Comparison of ENCODE assay signal across 9 cellular contexts in the genomic region with DNA sequence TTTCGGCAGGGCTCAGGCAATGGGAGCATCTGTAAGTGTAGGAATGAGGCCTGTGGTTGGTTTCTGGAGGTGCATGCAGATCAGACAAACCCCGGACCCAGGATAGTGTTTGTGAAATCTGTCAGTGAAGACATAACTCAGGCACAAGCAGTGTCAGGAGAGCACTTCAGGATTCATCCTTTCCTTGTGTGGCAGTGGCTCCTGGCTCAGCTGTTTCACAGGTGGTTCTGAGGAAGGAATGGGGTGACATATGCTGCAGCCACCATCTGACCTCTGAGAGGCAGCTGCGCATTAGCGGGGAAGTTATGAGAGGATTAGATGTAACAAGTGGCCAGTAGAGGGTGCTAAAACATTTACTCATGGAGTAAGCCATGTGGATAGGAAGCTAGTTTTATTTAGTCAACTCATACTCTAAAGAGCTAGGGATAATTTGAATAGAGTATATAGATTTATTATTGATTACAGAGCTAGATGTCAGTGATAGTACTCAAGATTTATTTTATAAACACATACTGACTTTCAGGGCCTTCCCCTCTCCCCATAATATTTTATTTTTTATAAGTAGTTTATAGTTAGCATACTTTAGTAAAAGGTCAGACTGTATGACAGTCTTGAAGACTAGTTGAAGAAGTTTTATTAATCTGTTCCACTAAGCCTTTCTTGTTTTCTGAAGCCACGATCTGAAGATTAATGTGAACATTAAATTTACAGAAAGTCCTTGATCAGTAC. TPM values are rescaled to one million over a fixed set of nuclear protein-coding genes. Genes with fewer than 3 reads are reported as not detected.
DNase-seq lines count a peak whose midpoint lies in the region; ATAC-seq and TF ChIP-seq lines count a peak whose summit lies in the region.
"Had no signal": no experiment of that assay in that cellular context is flagged by ENCODE, and none has a peak within 500 bp of the region (broad histone marks: within the 10 kb centered on the region; RNA-seq: fewer than 3 reads in every experiment).

No MANE protein-coding gene starts in this region.

- no peak overlapping the region for H3K4me3 Mint-ChIP-seq in CD4-positive, CD25-positive, alpha-beta regulatory T cell
- no peak overlapping the region for H3K4me3 Mint-ChIP-seq in chondrocyte (ENCODE audit: unreplicated experiment)
- no peak overlapping the region for H3K4me3 Mint-ChIP-seq in stimulated activated memory B cell treated with anti-CD40 and anti-IgM and Interleukin-4, amounts not matched to agents 10 μg/mL and 1 μg/mL and 100 μg/mL, for 72 hours
- H3K4me3 Mint-ChIP-seq: T-helper 1 cell treated with Interleukin-12 subunit alpha and Interleukin-12 subunit beta and Interleukin-4 antibody, amounts not matched to agents 30 μg/mL and 1 μg/mL, for 36 hours had no signal

- H3K36me3 Mint-ChIP-seq in CD4-positive, CD25-positive, alpha-beta regulatory T cell = peaks cover 54% of the 10 kb centered on the region
- H3K36me3 Mint-ChIP-seq in chondrocyte (ENCODE audit: low read depth) = peaks cover 8% of the 10 kb centered on the region
- H3K36me3 Mint-ChIP-seq in stimulated activated memory B cell treated with anti-CD40 and anti-IgM and Interleukin-4, amounts not matched to agents 10 μg/mL and 1 μg/mL and 100 μg/mL, for 72 hours = peaks cover 75% of the 10 kb centered on the region

- no peaks in the 10 kb centered on the region for H3K27me3 Mint-ChIP-seq in CD4-positive, CD25-positive, alpha-beta regulatory T cell
- no peaks in the 10 kb centered on the region for H3K27me3 Mint-ChIP-seq in chondrocyte (ENCODE audit: low read depth)
- H3K27me3 Mint-ChIP-seq in stimulated activated memory B cell treated with anti-CD40 and anti-IgM and Interleukin-4, amounts not matched to agents 10 μg/mL and 1 μg/mL and 100 μg/mL, for 72 hours = no peaks in the 10 kb centered on the region

- peak; percentile 8 to 74 (median 42) for DNase-seq in CD4-positive, CD25-positive, alpha-beta regulatory T cell
- DNase-seq in NCI-H2029 treated with DMSO at 0.1 percent for 48 hours (lab: John Stamatoyannopoulos, UW) (peak; percentile 12), T-helper 2 cell (peak in 3 of 5 experiments; percentile 5 to 70 (median 22)), chondrocyte (ENCODE audit: low spot score) (no peak), left colon (peak in 1 of 2 donors; percentile 17)

- H3K9me3 Mint-ChIP-seq in CD4-positive, CD25-positive, alpha-beta regulatory T cell = no peaks in the 10 kb centered on the region
- H3K9me3 Mint-ChIP-seq in chondrocyte (ENCODE audit: low read depth) = no peaks in the 10 kb centered on the region
- no peaks in the 10 kb centered on the region for H3K9me3 Mint-ChIP-seq in stimulated activated memory B cell treated with anti-CD40 and anti-IgM and Interleukin-4, amounts not matched to agents 10 μg/mL and 1 μg/mL and 100 μg/mL, for 72 hours
- H3K9me3 Mint-ChIP-seq: T-helper 1 cell treated with Interleukin-12 subunit alpha and Interleukin-12 subunit beta and Interleukin-4 antibody, amounts not matched to agents 30 μg/mL and 1 μg/mL, for 36 hours had no signal

- H3K4me1 Mint-ChIP-seq in CD4-positive, CD25-positive, alpha-beta regulatory T cell = peaks cover 18 to 36% (median 34%) of the 10 kb centered on the region in 4 donors
- H3K4me1 Mint-ChIP-seq in chondrocyte (ENCODE audit: low read depth) = peaks cover 24% of the 10 kb centered on the region
- peaks cover 6% of the 10 kb centered on the region for H3K4me1 Mint-ChIP-seq in stimulated activated memory B cell treated with anti-CD40 and anti-IgM and Interleukin-4, amounts not matched to agents 10 μg/mL and 1 μg/mL and 100 μg/mL, for 72 hours

- ATAC-seq in CD4-positive, CD25-positive, alpha-beta regulatory T cell (ENCODE audit: low read depth in 2 of 2) = peak; percentile 62 to 78
- ATAC-seq in GM18907 (IDR thresholded peaks at IDR 0.05; ENCODE audit: unreplicated experiment) (peak; percentile 96), HG03097 (IDR thresholded peaks at IDR 0.05; ENCODE audit: low FRiP score, unreplicated experiment) (peak; percentile 75), left colon (peak; percentile 85)
- ATAC-seq in stimulated activated memory B cell treated with anti-CD40 and anti-IgM and Interleukin-4, amounts not matched to agents 10 μg/mL and 1 μg/mL and 100 μg/mL, for 72 hours = peak; percentile 75

- intact Hi-C loops in left colon (cut with DNase I, micrococcal nuclease) = no loop called here

- H3K36me3 ChIP-seq in CD4-positive, CD25-positive, alpha-beta regulatory T cell (ENCODE audit: control insufficient read depth, insufficient read depth, low read length) = peaks cover 64% of the 10 kb centered on the region

- H3K4me3 ChIP-seq in CD4-positive, CD25-positive, alpha-beta regulatory T cell (ENCODE audit: low read depth, low read length) = no peak overlapping the region

- TF ChIP-seq CTCF in chondrocyte (IDR thresholded peaks at IDR 0.05) = peak; percentile 89

- H3K27ac Mint-ChIP-seq in CD4-positive, CD25-positive, alpha-beta regulatory T cell = peak overlapping the region in 2 of 3 donors; percentile 39 to 45
- H3K27ac Mint-ChIP-seq in chondrocyte (ENCODE audit: unreplicated experiment) = no peak overlapping the region
- no peak overlapping the region for H3K27ac Mint-ChIP-seq in stimulated activated memory B cell treated with anti-CD40 and anti-IgM and Interleukin-4, amounts not matched to agents 10 μg/mL and 1 μg/mL and 100 μg/mL, for 72 hours
- H3K27ac Mint-ChIP-seq: T-helper 1 cell treated with Interleukin-12 subunit alpha and Interleukin-12 subunit beta and Interleukin-4 antibody, amounts not matched to agents 30 μg/mL and 1 μg/mL, for 36 hours had no signal

- no peaks in the 10 kb centered on the region for H3K9me3 ChIP-seq in CD4-positive, CD25-positive, alpha-beta regulatory T cell (ENCODE audit: control insufficient read depth in 2 of 2, low read length in 2 of 2)

- H3K4me1 ChIP-seq in CD4-positive, CD25-positive, alpha-beta regulatory T cell (ENCODE audit: control insufficient read depth, insufficient read depth, low read length, poor library complexity, severe bottlenecking) = no peaks in the 10 kb centered on the region

- H3K27ac ChIP-seq in CD4-positive, CD25-positive, alpha-beta regulatory T cell (ENCODE audit: insufficient read depth, low read length, poor library complexity, severe bottlenecking) = no peak overlapping the region

- H3K27me3 ChIP-seq in CD4-positive, CD25-positive, alpha-beta regulatory T cell (ENCODE audit: control insufficient read depth, insufficient read depth, low read length) = no peaks in the 10 kb centered on the region

RNA-seq across cellular contexts. Expression of gene NNT, which starts 28.4 kb away (rescaled TPM):
- 55.3 TPM for total RNA-seq in CD4-positive, CD25-positive, alpha-beta regulatory T cell
- 10 to 100 TPM; 46.2 to 64.1 (median 48.4) TPM for polyA plus RNA-seq in CD4-positive, CD25-positive, alpha-beta regulatory T cell
- total RNA-seq in chondrocyte = 106 to 120 TPM (median 114 TPM) in 3 replicates
- total RNA-seq in left colon = 100 to 1,000 TPM; 110 to 146 TPM

Comparison
In these comparisons a context has a peak if more than half of its experiments do, and no peak if none do; other contexts are left out.
1. H3K27ac Mint-ChIP-seq: peak in CD4-positive, CD25-positive, alpha-beta regulatory T cell (2 of 3); none in chondrocyte (single experiment) and stimulated activated memory B cell treated with anti-CD40 and anti-IgM and Interleukin-4, amounts not matched to agents 10 μg/mL and 1 μg/mL and 100 μg/mL, for 72 hours (single experiment).
2. Peak in every context shown above with its lines, with median percentiles within 50 percentile points of each other: ATAC-seq.